Comparison of ENCODE assay signal across 7 cellular contexts in the genomic region with DNA sequence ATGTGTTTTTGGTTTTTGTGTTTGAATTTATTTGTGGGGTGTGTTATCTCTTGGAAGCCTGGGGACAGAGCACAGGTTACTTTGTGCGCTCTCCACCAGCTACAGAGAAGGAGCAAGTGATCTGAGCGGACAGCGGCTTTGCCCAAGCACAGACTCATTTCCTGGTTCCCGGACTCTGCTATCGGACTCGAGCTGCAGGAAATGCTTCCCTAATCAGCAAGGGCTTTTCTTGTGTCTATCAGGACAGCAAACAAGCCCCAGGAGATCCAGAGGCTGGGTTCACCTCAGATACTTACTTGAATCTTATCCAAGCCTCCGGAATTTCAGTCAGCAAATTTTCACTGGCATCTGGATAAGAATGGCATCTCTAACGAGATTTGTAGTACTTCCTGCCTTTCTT. TPM values are rescaled to one million over a fixed set of nuclear protein-coding genes. Genes with fewer than 3 reads are reported as not detected.
DNase-seq lines count a peak whose midpoint lies in the region; ATAC-seq, FAIRE-seq and TF ChIP-seq lines count a peak whose summit lies in the region.

No MANE protein-coding gene starts in this region.

- no peak for FAIRE-seq in kidney (lab: Jason Lieb, UNC)

- TF ChIP-seq EP300 in transverse colon (IDR thresholded peaks at IDR 0.05; ENCODE audit: low read depth) (no peak), tibial nerve (IDR thresholded peaks at IDR 0.05) (no peak)

- H3K27ac ChIP-seq in brain microvascular endothelial cell = peak overlapping the region; percentile 27
- no peak overlapping the region for H3K27ac ChIP-seq in kidney (ENCODE audit: low read depth in 2 of 2, low read length in 2 of 2)
- peak overlapping the region in 2 of 4 donors; percentile 5 to 35 for H3K27ac ChIP-seq in transverse colon
- H3K27ac ChIP-seq in tibial nerve = no peak overlapping the region

- no peak for TF ChIP-seq POLR2A in transverse colon (IDR thresholded peaks at IDR 0.05)
- no peak for TF ChIP-seq POLR2A in tibial nerve (IDR thresholded peaks at IDR 0.05)

- intact Hi-C loops in kidney (cut with DNase I) = no loop called here
- intact Hi-C loops in transverse colon (cut with DNase I; ENCODE audit: low total_unique reads) = loop anchor here (1.0 kb wide), 1 partner anchor 16 kb away; no protein-coding TSS in a partner anchor

- H3K4me1 ChIP-seq in kidney (ENCODE audit: control insufficient read depth in 1 of 2, insufficient read depth in 1 of 2, low read depth in 1 of 2, low read length in 2 of 2) (no peaks in the 10 kb centered on the region), transverse colon (peaks cover 0 to 8% (median 2%) of the 10 kb centered on the region in 4 donors), tibial nerve (peaks cover 0 to 8% (median 0%) of the 10 kb centered on the region in 4 donors)

- ATAC-seq in GM21381 (IDR thresholded peaks at IDR 0.05; ENCODE audit: unreplicated experiment) (no peak), HG02763 (IDR thresholded peaks at IDR 0.05; ENCODE audit: unreplicated experiment) (no peak)

- H3K36me3 ChIP-seq in brain microvascular endothelial cell (replicated peaks) (no peaks in the 10 kb centered on the region), kidney (ENCODE audit: control insufficient read depth in 1 of 2, insufficient read depth in 2 of 2, low read length in 2 of 2) (no peaks in the 10 kb centered on the region), transverse colon (no peaks in the 10 kb centered on the region), tibial nerve (no peaks in the 10 kb centered on the region)

- H3K27me3 ChIP-seq in brain microvascular endothelial cell (replicated peaks) (no peaks in the 10 kb centered on the region), transverse colon (no peaks in the 10 kb centered on the region), tibial nerve (peaks cover 0 to 7% of the 10 kb centered on the region in 2 donors)

- peak overlapping the region; percentile 37 for H3K4me3 ChIP-seq in brain microvascular endothelial cell (ENCODE audit: low read depth, low read length)
- peak overlapping the region; percentile 11 to 42 for H3K4me3 ChIP-seq in kidney (ENCODE audit: low read length in 2 of 2)
- H3K4me3 ChIP-seq in transverse colon = peak overlapping the region in 2 of 4 donors; percentile 10 to 31
- H3K4me3 ChIP-seq in tibial nerve = peak overlapping the region in 1 of 4 donors; percentile 18

- TF ChIP-seq CTCF in brain microvascular endothelial cell (IDR thresholded peaks at IDR 0.05; ENCODE audit: low read depth, low read length, missing control alignments) = no peak
- no peak for TF ChIP-seq CTCF in kidney (IDR thresholded peaks at IDR 0.05; ENCODE audit: borderline replicate concordance, extremely low read depth, insufficient read depth)
- TF ChIP-seq CTCF in transverse colon (IDR thresholded peaks at IDR 0.05) = no peak
- TF ChIP-seq CTCF in tibial nerve (IDR thresholded peaks at IDR 0.05) = no peak

- in situ Hi-C loops in KBM-7 (cut with MboI; ENCODE audit: low pct_unique_long_range_greater_than_20kb, low sequenced_read_pairs) (no loop called here), brain microvascular endothelial cell (cut with HindIII; ENCODE audit: low pct_ligation_motif_present, low sequenced_read_pairs) (no loop called here), transverse colon (cut with MboI; ENCODE audit: low pct_ligation_motif_present in 1 of 4, low pct_unique_long_range_greater_than_20kb in 1 of 4, low sequenced_read_pairs in 3 of 4) (no loop called here)

- H3K9ac ChIP-seq in kidney (ENCODE audit: low read length in 2 of 2) = no peak overlapping the region

- WGBS in transverse colon (ENCODE audit: low coverage in 1 of 2), 2 donors = 10 to 31% methylated on average over 2 to 8 of the region's 8 CpGs
- 14 to 15% methylated on average over 8 of the region's 8 CpGs for WGBS in tibial nerve, 2 donors

- peak; percentile 31 for DNase-seq in KBM-7
- DNase-seq in brain microvascular endothelial cell = peak; percentile 69
- DNase-seq in kidney = no peak
- DNase-seq in transverse colon = peak; percentile 60
- DNase-seq in tibial nerve (ENCODE audit: low spot score in 2 of 2) = no peak

- H3K9me3 ChIP-seq in kidney (ENCODE audit: control insufficient read depth in 1 of 2, low read length in 2 of 2) (no peaks in the 10 kb centered on the region), transverse colon (no peaks in the 10 kb centered on the region), tibial nerve (no peaks in the 10 kb centered on the region)

RNA-seq across cellular contexts. Expression of a gene that starts 27.8 kb away (rescaled TPM):
- 67.8 TPM for total RNA-seq in kidney
- polyA plus RNA-seq in kidney (ENCODE audit: insufficient read depth, low read depth, low replicate concordance) = 3.4 TPM
- 10 to 100 TPM in 2 of 4 donors, 1 to 10 TPM in 2; 2.8 to 22.1 (median 15.2) TPM for total RNA-seq in transverse colon
- 10 to 100 TPM; 34.3 to 52.2 (median 44.8) TPM for total RNA-seq in tibial nerve

Comparison
In these comparisons a context has a peak if more than half of its experiments do, and no peak if none do; other contexts are left out.
1. DNase-seq: peak in KBM-7 (single experiment), brain microvascular endothelial cell (single experiment) and transverse colon (single experiment); none in kidney (single experiment) and tibial nerve (0 of 2).